In genomic region chr17:2695961-2696760, GRCh38 we compare ENCODE assay signal across 19 cellular contexts. TPM values are rescaled to one million over a fixed set of nuclear protein-coding genes. Genes with fewer than 3 reads are reported as not detected.
DNase-seq lines count a peak whose midpoint lies in the region; ATAC-seq, FAIRE-seq and TF ChIP-seq lines count a peak whose summit lies in the region.
"Had no signal": no experiment of that assay in that cellular context is flagged by ENCODE, and none has a peak within 500 bp of the region (broad histone marks: within the 10 kb centered on the region; RNA-seq: fewer than 3 reads in every experiment).

No MANE protein-coding gene starts in this region.

- H2AFZ ChIP-seq in K562 (ENCODE audit: low read depth, low read length) (no peak overlapping the region), neuronal stem cell (ENCODE audit: low read length) (no peak overlapping the region)
- H2AFZ ChIP-seq: GM23248, parathyroid adenoma had no signal

- FAIRE-seq in K562 (lab: Jason Lieb, UNC) = no peak

- no peak overlapping the region for H3K4me3 Mint-ChIP-seq in stimulated activated naive CD8-positive, alpha-beta T cell treated with anti-CD3 and anti-CD28 coated beads, Interleukin-15, amount 100 ng/mL, for 72 hours
- H3K4me3 Mint-ChIP-seq: activated CD4-positive, alpha-beta T cell treated with anti-CD3 and anti-CD28 coated beads, Interleukin-2, amount 10 ng/mL, durations not matched to agents 24 days and 14 days; stimulated activated naive CD8-positive, alpha-beta T cell treated with anti-CD3 and anti-CD28 coated beads, Interleukin-15, Interleukin-2, amounts not matched to agents 100 ng/mL and 50 ng/mL, for 24 hours had no signal

- no peak overlapping the region for H2BK12ac ChIP-seq in neuronal stem cell (ENCODE audit: low read length)

- 95% methylated on average over 4 of the region's 36 CpGs for WGBS in K562 (ENCODE audit: insufficient coverage, low coverage, missing lambda C conversion rate)
- WGBS in neuronal stem cell (ENCODE audit: extremely low coverage in 2 of 2, insufficient read length in 2 of 2, insufficient replicate concordance in 1 of 2), 2 donors = no CpG with 5 or more reads among the region's 36 CpGs

- CTCF ChIA-PET in K562 (lab: Yijun Ruan, JAX; ENCODE audit: low intra/inter-chr PET ratio) = no interaction called here

- H2BK120ac ChIP-seq in neuronal stem cell (ENCODE audit: low read depth, low read length) = no peak overlapping the region

- H3K36me3 ChIP-seq in K562 (ENCODE audit: control insufficient read depth, insufficient read depth, low read length) = peaks cover 85% of the 10 kb centered on the region; the same call in 1 of the 3 replicates
- peaks cover 15 to 74% of the 10 kb centered on the region in 2 donors for H3K36me3 ChIP-seq in neuronal stem cell (replicated peaks in 1 of 2; ENCODE audit: control insufficient read depth in 2 of 2, insufficient read depth in 2 of 2, low read length in 2 of 2)

- no peak overlapping the region for H4K91ac ChIP-seq in neuronal stem cell (ENCODE audit: low read depth, low read length, poor library complexity)

- no peaks in the 10 kb centered on the region for H3K27me3 Mint-ChIP-seq in stimulated activated naive CD8-positive, alpha-beta T cell treated with anti-CD3 and anti-CD28 coated beads, Interleukin-15, amount 100 ng/mL, for 72 hours
- H3K27me3 Mint-ChIP-seq: activated CD4-positive, alpha-beta T cell treated with anti-CD3 and anti-CD28 coated beads, Interleukin-2, amount 10 ng/mL, durations not matched to agents 24 days and 14 days; stimulated activated naive CD8-positive, alpha-beta T cell treated with anti-CD3 and anti-CD28 coated beads, Interleukin-15, Interleukin-2, amounts not matched to agents 100 ng/mL and 50 ng/mL, for 24 hours had no signal

- H3K4me1 ChIP-seq in K562 (replicated peaks in 1 of 2; ENCODE audit: control insufficient read depth in 2 of 2, insufficient read depth in 2 of 2, low read length in 2 of 2) (peaks cover 0 to 29% of the 10 kb centered on the region in 2 experiments; a peak in 2 of 5 replicates), neuronal stem cell (ENCODE audit: control insufficient read depth in 2 of 2, insufficient read depth in 1 of 2, low read depth in 1 of 2, low read length in 2 of 2) (no peaks in the 10 kb centered on the region)
- H3K4me1 ChIP-seq: BE2C, body of pancreas, parathyroid adenoma had no signal

- H3K27ac Mint-ChIP-seq in stimulated activated naive CD8-positive, alpha-beta T cell treated with anti-CD3 and anti-CD28 coated beads, Interleukin-15, amount 100 ng/mL, for 72 hours = no peak overlapping the region
- H3K27ac Mint-ChIP-seq: activated CD4-positive, alpha-beta T cell treated with anti-CD3 and anti-CD28 coated beads, Interleukin-2, amount 10 ng/mL, durations not matched to agents 24 days and 14 days; activated T-helper 2 cell treated with anti-CD3 and anti-CD28 coated beads, Interferon-gamma antibody, Interleukin-2, Interleukin-4, amounts not matched to agents 10 μg/mL and 5 μg/mL and 100 μg/mL, durations not matched to agents 14 hours and 24 hours and 36 hours; stimulated activated naive CD8-positive, alpha-beta T cell treated with anti-CD3 and anti-CD28 coated beads, Interleukin-15, Interleukin-2, amounts not matched to agents 100 ng/mL and 50 ng/mL, for 24 hours had no signal

- H4K20me1 ChIP-seq in K562 (replicated peaks; ENCODE audit: control insufficient read depth, insufficient read depth, low read length) = no peaks in the 10 kb centered on the region

- no peaks in the 10 kb centered on the region for H3K79me2 ChIP-seq in K562 (ENCODE audit: control insufficient read depth, insufficient read depth, low read length)
- H3K79me2 ChIP-seq: parathyroid adenoma had no signal

- peaks cover 3% of the 10 kb centered on the region for H3K79me1 ChIP-seq in neuronal stem cell (ENCODE audit: low read depth, low read length)

- no peak overlapping the region for H3K14ac ChIP-seq in neuronal stem cell (ENCODE audit: low read length)

- no peak overlapping the region for H3K23ac ChIP-seq in neuronal stem cell (ENCODE audit: low read depth, low read length, poor library complexity)

- no TSS peak for BruUV-seq in K562 (replicated peaks; lab: Mats Ljungman, UMichigan)

- H3K18ac ChIP-seq in neuronal stem cell (ENCODE audit: low read length) = no peak overlapping the region

- H3K4me3 ChIP-seq in K562 (no peak overlapping the region), neuronal stem cell (ENCODE audit: low read length in 2 of 2) (no peak overlapping the region)
- H3K4me3 ChIP-seq: body of pancreas, GM23248 had no signal

- no peak for ATAC-seq in stimulated activated naive CD8-positive, alpha-beta T cell treated with anti-CD3 and anti-CD28 coated beads, Interleukin-15, Interleukin-2, amounts not matched to agents 100 U/mL and 50 U/mL, for 24 hours
- ATAC-seq in stimulated activated naive CD8-positive, alpha-beta T cell treated with anti-CD3 and anti-CD28 coated beads, Interleukin-15, amount 100 ng/mL, for 72 hours = no peak
- ATAC-seq in K562 = no peak
- ATAC-seq in HG03159 (IDR thresholded peaks at IDR 0.05; ENCODE audit: unreplicated experiment) = no peak
- ATAC-seq in HG03039 (IDR thresholded peaks at IDR 0.05; ENCODE audit: unreplicated experiment) = no peak
- ATAC-seq: body of pancreas had no signal

- TF ChIP-seq RAD21 in K562 (CRISPR knock-in tag; conservative IDR thresholded peaks at IDR 0.05 in 1 of 2, IDR thresholded peaks at IDR 0.05 in 1 of 2) = no peak

- no peak overlapping the region for H3K4ac ChIP-seq in neuronal stem cell (ENCODE audit: low read length)

- no peaks in the 10 kb centered on the region for H3K9me3 Mint-ChIP-seq in stimulated activated naive CD8-positive, alpha-beta T cell treated with anti-CD3 and anti-CD28 coated beads, Interleukin-15, amount 100 ng/mL, for 72 hours
- H3K9me3 Mint-ChIP-seq: activated CD4-positive, alpha-beta T cell treated with anti-CD3 and anti-CD28 coated beads, Interleukin-2, amount 10 ng/mL, durations not matched to agents 24 days and 14 days; activated T-helper 2 cell treated with anti-CD3 and anti-CD28 coated beads, Interferon-gamma antibody, Interleukin-2, Interleukin-4, amounts not matched to agents 10 μg/mL and 5 μg/mL and 100 μg/mL, durations not matched to agents 14 hours and 24 hours and 36 hours; stimulated activated naive CD8-positive, alpha-beta T cell treated with anti-CD3 and anti-CD28 coated beads, Interleukin-15, Interleukin-2, amounts not matched to agents 100 ng/mL and 50 ng/mL, for 24 hours had no signal

- H4K8ac ChIP-seq in neuronal stem cell (ENCODE audit: low read depth, low read length) = no peak overlapping the region

- peak; percentile 2 for DNase-seq in stimulated activated naive CD8-positive, alpha-beta T cell treated with anti-CD3 and anti-CD28 coated beads, Interleukin-15, Interleukin-2, amounts not matched to agents 100 U/mL and 50 U/mL, for 24 hours
- DNase-seq in stimulated activated naive CD8-positive, alpha-beta T cell treated with anti-CD3 and anti-CD28 coated beads, Interleukin-15, amount 100 ng/mL, for 72 hours = no peak
- DNase-seq in K562 (ENCODE audit: extremely low read depth in 1 of 4, low spot score in 3 of 4) (peak in 1 of 4 experiments; percentile 2), neuronal stem cell (ENCODE audit: low spot score) (no peak), RKO (ENCODE audit: low spot score) (no peak), KBM-7 (no peak)
- DNase-seq: activated CD4-positive, alpha-beta T cell treated with anti-CD3 and anti-CD28 coated beads, Interleukin-2, amount 10 ng/mL, durations not matched to agents 24 days and 14 days; BE2C; DMS 273 treated with DMSO at 0.1 percent for 48 hours; GM23248; T-helper 9 cell had no signal

- no peaks in the 10 kb centered on the region for H3K4me1 Mint-ChIP-seq in stimulated activated naive CD8-positive, alpha-beta T cell treated with anti-CD3 and anti-CD28 coated beads, Interleukin-15, amount 100 ng/mL, for 72 hours
- H3K4me1 Mint-ChIP-seq: activated CD4-positive, alpha-beta T cell treated with anti-CD3 and anti-CD28 coated beads, Interleukin-2, amount 10 ng/mL, durations not matched to agents 24 days and 14 days had no signal

- TF ChIP-seq EP300 in K562 (IDR thresholded peaks at IDR 0.05; ENCODE audit: low read length) = no peak

- H3K27ac ChIP-seq in K562 (ENCODE audit: extremely low read depth, low read depth, low read length) (no peak overlapping the region), neuronal stem cell (replicated peaks; ENCODE audit: low read length) (no peak overlapping the region)
- H3K27ac ChIP-seq: body of pancreas, GM23248, parathyroid adenoma had no signal

- H3K27me3 ChIP-seq in K562 (ENCODE audit: control insufficient read depth in 2 of 2, insufficient read depth in 2 of 2, low read length in 2 of 2) = no peaks in the 10 kb centered on the region
- no peaks in the 10 kb centered on the region for H3K27me3 ChIP-seq in neuronal stem cell (ENCODE audit: control insufficient read depth in 3 of 3, insufficient read depth in 3 of 3, low read depth in 1 of 3, low read length in 3 of 3)
- H3K27me3 ChIP-seq: BE2C, body of pancreas had no signal

- in situ Hi-C loops in K562 (cut with MboI) (no loop called here), KBM-7 (cut with MboI; ENCODE audit: low pct_unique_long_range_greater_than_20kb, low sequenced_read_pairs) (no loop called here)

- TF ChIP-seq CTCF in K562 (IDR thresholded peaks at IDR 0.05 in 2 of 3, conservative IDR thresholded peaks at IDR 0.05 in 1 of 3; ENCODE audit: insufficient read depth in 2 of 3, low read depth in 1 of 3, low read length in 3 of 3) = no peak

- H2BK15ac ChIP-seq in neuronal stem cell (ENCODE audit: low read length) = no peak overlapping the region

- no peak overlapping the region for H2BK5ac ChIP-seq in neuronal stem cell (ENCODE audit: low read length)

- no peak overlapping the region for H3K9ac ChIP-seq in K562 (ENCODE audit: insufficient read depth in 1 of 2, low read depth in 2 of 2, low read length in 2 of 2)
- peak overlapping the region; percentile 21 for H3K9ac ChIP-seq in neuronal stem cell (ENCODE audit: low read depth, low read length, poor library complexity)
- H3K9ac ChIP-seq: GM23248, parathyroid adenoma had no signal

- H3K9me3 ChIP-seq in K562 (replicated peaks; ENCODE audit: control insufficient read depth, insufficient read depth, low read depth, low read length) (no peaks in the 10 kb centered on the region), neuronal stem cell (replicated peaks in 1 of 2; ENCODE audit: control insufficient read depth in 2 of 2, insufficient read depth in 1 of 2, low read depth in 1 of 2, low read length in 2 of 2) (peaks cover 0 to 1% of the 10 kb centered on the region in 2 donors)
- H3K9me3 ChIP-seq: BE2C, body of pancreas had no signal

- POLR2A ChIA-PET in K562 (lab: Yijun Ruan, JAX) = interaction anchor here (0.6 to 1.3 kb wide), 5 partner anchors 9 to 994 kb away, joined by 3 to 4 read pairs (median 3); no protein-coding TSS in a partner anchor

- H3K4me2 ChIP-seq in K562 (ENCODE audit: insufficient read depth, low read length) (no peak overlapping the region), neuronal stem cell (ENCODE audit: insufficient read depth, low read length, poor library complexity, severe bottlenecking) (no peak overlapping the region)

- no peak overlapping the region for H2AK5ac ChIP-seq in neuronal stem cell (ENCODE audit: low read depth, low read length)

- intact Hi-C loops in K562 (cut with micrococcal nuclease) = no loop called here

- no peaks in the 10 kb centered on the region for H3K9me1 ChIP-seq in K562 (ENCODE audit: control insufficient read depth, insufficient read depth, low read length)

- TF ChIP-seq POLR2A in K562 (conservative IDR thresholded peaks at IDR 0.05) = no peak

RNA-seq across cellular contexts. Expression of gene CLUH, which starts 15.4 kb away (rescaled TPM):
- total RNA-seq in K562 (2011; cell fraction: chromatin; rRNA removed; ENCODE audit: low replicate concordance) = 95.4 and 344 TPM in 2 replicates
- total RNA-seq in K562 (2011; cell fraction: nucleolus; rRNA removed) = 211 and 238 TPM in 2 replicates
- total RNA-seq in K562 (2011; cell fraction: nucleoplasm; rRNA removed) = 98.1 and 116 TPM in 2 replicates
- total RNA-seq in K562 (2014; rRNA removed) (63.0 and 94.0 TPM in 2 replicates), K562 (2014; rRNA removed; fragmentation: Illumina TruSeq; extraction: Trizol) (13.7 and 21.2 TPM in 2 replicates), K562 (2015; rRNA removed; fragmentation: Illumina TruSeq; extraction: Trizol) (33.2 and 34.8 TPM in 2 replicates), K562 (2021) (126 and 140 TPM in 2 replicates)
- polyA plus RNA-seq in K562 (2011; rRNA removed) (15.3 and 40.1 TPM in 2 replicates), K562 (2014; fragmentation: Illumina TruSeq; extraction: Trizol) (71.2 and 88.2 TPM in 2 replicates), K562 (2014; fragmentation: Nextera tagmentation; extraction: Ambion mirVana) (under 1 TPM; 0.21 to 0.25 TPM), K562 (2014; rRNA removed) (72.8 and 73.4 TPM in 2 replicates)
- polyA plus RNA-seq in K562 (2011; cell fraction: cytosol; rRNA removed) = 15.5 and 39.0 TPM in 2 replicates
- polyA plus RNA-seq in K562 (2011; cell fraction: nucleus; rRNA removed) = 204 and 334 TPM in 2 replicates
- 52.7 and 74.7 TPM in 2 replicates for polyA plus RNA-seq in K562 (2012)
- 12.6 and 14.7 TPM in 2 replicates for polyA minus RNA-seq in K562 (2011; rRNA and poly(A)+ RNA removed)
- 49.7 and 59.2 TPM in 2 replicates for polyA minus RNA-seq in K562 (2011; cell fraction: cytosol; rRNA and poly(A)+ RNA removed)
- polyA minus RNA-seq in K562 (2011; cell fraction: nucleus; rRNA and poly(A)+ RNA removed) = 57.4 and 59.4 TPM in 2 replicates
- 15.4 TPM for polyA plus RNA-seq in neuronal stem cell (2013, experiment 1 of 2)
- polyA plus RNA-seq in neuronal stem cell (2013, experiment 2 of 2) = 13.9 TPM

RNA-seq across cellular contexts. Expression of gene CCDC92B, which starts 53.3 kb away (rescaled TPM):
- total RNA-seq in K562 (2011; cell fraction: chromatin; rRNA removed; ENCODE audit: low replicate concordance) = not detected in 2 replicates
- 0.13 TPM in 1 of 2 replicates, not detected in the other for total RNA-seq in K562 (2011; cell fraction: nucleolus; rRNA removed)
- total RNA-seq in K562 (2011; cell fraction: nucleoplasm; rRNA removed) = not detected in 2 replicates
- not detected in 2 replicates for total RNA-seq in K562 (2014; rRNA removed)
- not detected in 2 replicates for total RNA-seq in K562 (2014; rRNA removed; fragmentation: Illumina TruSeq; extraction: Trizol)
- not detected in 2 replicates for total RNA-seq in K562 (2015; rRNA removed; fragmentation: Illumina TruSeq; extraction: Trizol)
- total RNA-seq in K562 (2021) = not detected in 2 replicates
- not detected in 2 replicates for polyA plus RNA-seq in K562 (2011; rRNA removed)
- not detected in 2 replicates for polyA plus RNA-seq in K562 (2011; cell fraction: cytosol; rRNA removed)
- polyA plus RNA-seq in K562 (2011; cell fraction: nucleus; rRNA removed) = not detected in 2 replicates
- not detected in 2 replicates for polyA plus RNA-seq in K562 (2012)
- polyA plus RNA-seq in K562 (2014; fragmentation: Illumina TruSeq; extraction: Trizol) = not detected in 2 replicates
- polyA plus RNA-seq in K562 (2014; fragmentation: Nextera tagmentation; extraction: Ambion mirVana) = not detected
- not detected in 2 replicates for polyA plus RNA-seq in K562 (2014; rRNA removed)
- polyA minus RNA-seq in K562 (2011; rRNA and poly(A)+ RNA removed) = not detected in 2 replicates
- polyA minus RNA-seq in K562 (2011; cell fraction: cytosol; rRNA and poly(A)+ RNA removed) = not detected in 2 replicates
- polyA minus RNA-seq in K562 (2011; cell fraction: nucleus; rRNA and poly(A)+ RNA removed) = not detected in 2 replicates
- 0.35 TPM for polyA plus RNA-seq in neuronal stem cell (2013, experiment 1 of 2)
- 0.42 TPM for polyA plus RNA-seq in neuronal stem cell (2013, experiment 2 of 2)
- total RNA-seq: fibroblast of lung, GM23248, NCI-H460 had no signal
- polyA plus RNA-seq: fibroblast of lung, GM23248 had no signal
